23 cellular contexts compared by ENCODE assay signal in the genomic region with DNA sequence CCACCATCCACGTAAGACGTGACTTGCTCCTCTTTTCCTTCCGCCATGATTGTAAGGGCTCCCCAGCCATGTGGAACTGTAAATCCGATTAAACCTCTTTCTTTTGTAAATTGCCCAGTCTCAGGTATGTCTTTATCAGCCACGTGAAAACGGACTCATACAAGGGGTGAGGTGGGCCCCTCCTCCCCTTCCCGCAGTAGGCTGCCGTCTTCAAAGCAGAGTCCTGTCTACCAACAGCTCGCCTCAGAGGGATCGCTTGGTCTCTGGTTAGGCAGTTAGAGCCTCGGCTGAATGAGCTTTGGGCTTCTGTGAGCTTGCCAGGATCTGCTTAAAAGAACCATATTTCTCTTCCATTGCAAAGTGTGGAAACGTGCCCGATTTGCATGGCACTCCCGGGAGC.
DNase-seq lines count a peak whose midpoint lies in the region; ATAC-seq and TF ChIP-seq lines count a peak whose summit lies in the region.
"Had no signal": no experiment of that assay in that cellular context is flagged by ENCODE, and none has a peak within 500 bp of the region (broad histone marks: within the 10 kb centered on the region; RNA-seq: fewer than 3 reads in every experiment).

No MANE protein-coding gene starts in this region.

- H3K4me1 Mint-ChIP-seq in Caco-2 (ENCODE audit: low read depth, unreplicated experiment) (peaks cover 27% of the 10 kb centered on the region), endodermal cell (peaks cover 37% of the 10 kb centered on the region), neural progenitor cell (peaks cover 9% of the 10 kb centered on the region)

- intact Hi-C loops in Caco-2 (cut with micrococcal nuclease; ENCODE audit: unreplicated experiment), result no loop called here
- intact Hi-C loops in Right ventricle myocardium inferior (cut with DNase I), result no loop called here
- intact Hi-C loops in lower leg skin (cut with DNase I; ENCODE audit: low total_unique reads), result no loop called here
- intact Hi-C loops in PC-3 (cut with micrococcal nuclease), result no loop called here

- H3K4me3 ChIP-seq in Caco-2 (ENCODE audit: low read depth, low read length) (no peak overlapping the region), endodermal cell (ENCODE audit: low read length) (no peak overlapping the region), neural progenitor cell (no peak overlapping the region), lower leg skin (ENCODE audit: low read depth, poor library complexity, severe bottlenecking) (no peak overlapping the region), PC-3 (ENCODE audit: low read length) (no peak overlapping the region)

- H2AFZ ChIP-seq in neural progenitor cell (replicated peaks) (no peak overlapping the region), PC-3 (ENCODE audit: low read length) (no peak overlapping the region)

- WGBS in endodermal cell (ENCODE audit: insufficient coverage in 1 of 2, insufficient read length in 1 of 2), 2 experiments, result 83 to 86% methylated on average over 14 of the region's 14 CpGs
- WGBS in lower leg skin, 2 donors, result 86 to 88% methylated on average over 14 of the region's 14 CpGs

- H3K4me3 Mint-ChIP-seq in Caco-2 (ENCODE audit: unreplicated experiment) (no peak overlapping the region), endodermal cell (no peak overlapping the region), neural progenitor cell (no peak overlapping the region)
- H3K4me3 Mint-ChIP-seq: CD8-positive, alpha-beta T cell had no signal

- no peaks in the 10 kb centered on the region for H3K27me3 ChIP-seq in Caco-2 (replicated peaks; ENCODE audit: control insufficient read depth, insufficient read depth, low read length)
- H3K27me3 ChIP-seq in endodermal cell (ENCODE audit: control insufficient read depth, insufficient read depth, low read length, poor library complexity, severe bottlenecking), result no peaks in the 10 kb centered on the region
- no peaks in the 10 kb centered on the region for H3K27me3 ChIP-seq in neural progenitor cell
- no peaks in the 10 kb centered on the region for H3K27me3 ChIP-seq in PC-3 (ENCODE audit: low read length)

- CTCF ChIA-PET in Caco-2 (lab: Charles Lee) (no interaction called here), PC-3 (lab: Charles Lee) (no interaction called here)

- H3K27ac ChIP-seq in endodermal cell (ENCODE audit: low read depth, low read length), result no peak overlapping the region
- no peak overlapping the region for H3K27ac ChIP-seq in neural progenitor cell
- no peak overlapping the region for H3K27ac ChIP-seq in PC-3 (ENCODE audit: low read length)
- H3K27ac ChIP-seq: HL-60 had no signal

- H3K9ac ChIP-seq in endodermal cell (ENCODE audit: extremely low read depth, low read length, poor library complexity, severe bottlenecking) (no peak overlapping the region), neural progenitor cell (no peak overlapping the region), PC-3 (ENCODE audit: low read length) (no peak overlapping the region)

- TF ChIP-seq CTCF in Caco-2 (IDR thresholded peaks at IDR 0.05; ENCODE audit: insufficient read depth in 1 of 2, low read depth in 1 of 2, low read length in 1 of 2, severe bottlenecking in 1 of 2, unreplicated experiment in 1 of 2), result no peak
- TF ChIP-seq CTCF in endodermal cell (conservative IDR thresholded peaks at IDR 0.05), result no peak
- TF ChIP-seq CTCF in neural progenitor cell (IDR thresholded peaks at IDR 0.05), result no peak
- no peak for TF ChIP-seq CTCF in lower leg skin (IDR thresholded peaks at IDR 0.05)
- no peak for TF ChIP-seq CTCF in PC-3 (conservative IDR thresholded peaks at IDR 0.05; ENCODE audit: low read depth, low read length)

- peaks cover 2% of the 10 kb centered on the region; the same call in 1 of the 2 replicates for H3K36me3 ChIP-seq in Caco-2 (ENCODE audit: control insufficient read depth, insufficient read depth, low read length)
- no peaks in the 10 kb centered on the region for H3K36me3 ChIP-seq in endodermal cell (ENCODE audit: control insufficient read depth, insufficient read depth, low read length)
- H3K36me3 ChIP-seq in neural progenitor cell, result no peaks in the 10 kb centered on the region
- H3K36me3 ChIP-seq in PC-3 (ENCODE audit: low read depth, low read length), result no peaks in the 10 kb centered on the region

- H3K79me2 ChIP-seq in neural progenitor cell (ENCODE audit: low read depth) (no peaks in the 10 kb centered on the region), PC-3 (ENCODE audit: low read length) (no peaks in the 10 kb centered on the region)

- no peak for ATAC-seq in Right ventricle myocardium inferior
- ATAC-seq in GM18873 (IDR thresholded peaks at IDR 0.05; ENCODE audit: low FRiP score, unreplicated experiment), result no peak
- no peak for ATAC-seq in PC-3
- ATAC-seq: CD8-positive, alpha-beta T cell; Panc1; SK-N-SH treated with all-trans-retinoic acid at 6 μM for 48 hours had no signal

- no peaks in the 10 kb centered on the region for H4K20me1 ChIP-seq in neural progenitor cell (ENCODE audit: low read depth)
- no peaks in the 10 kb centered on the region for H4K20me1 ChIP-seq in PC-3 (ENCODE audit: low read length)

- H3K9me3 ChIP-seq in Caco-2 (no peaks in the 10 kb centered on the region), endodermal cell (ENCODE audit: control insufficient read depth, low read length) (no peaks in the 10 kb centered on the region), neural progenitor cell (ENCODE audit: low read depth) (no peaks in the 10 kb centered on the region), PC-3 (ENCODE audit: low read length) (no peaks in the 10 kb centered on the region)

- peak overlapping the region; percentile 94 for H3K27ac Mint-ChIP-seq in Caco-2 (ENCODE audit: unreplicated experiment)
- peak overlapping the region; percentile 64 for H3K27ac Mint-ChIP-seq in endodermal cell
- H3K27ac Mint-ChIP-seq in neural progenitor cell, result peak overlapping the region; percentile 44
- H3K27ac Mint-ChIP-seq: CD8-positive, alpha-beta T cell had no signal

- POLR2A ChIA-PET in Caco-2 (lab: Charles Lee), result no interaction called here
- POLR2A ChIA-PET in PC-3 (lab: Charles Lee; ENCODE audit: unreplicated experiment), result no interaction called here

- H3K4me1 ChIP-seq in Caco-2 (peaks cover 47% of the 10 kb centered on the region), endodermal cell (ENCODE audit: control insufficient read depth, insufficient read depth, low read length) (peaks cover 11% of the 10 kb centered on the region), neural progenitor cell (peaks cover 5% of the 10 kb centered on the region), PC-3 (ENCODE audit: insufficient read depth, low read length) (peaks cover 11% of the 10 kb centered on the region; the same call in 1 of the 2 replicates)

- BruUV-seq in Caco-2 (replicated peaks; lab: Mats Ljungman, UMichigan) (no TSS peak), PC-3 (replicated peaks; lab: Mats Ljungman, UMichigan) (no TSS peak)

- DNase-seq in Caco-2 (no peak), NCI-H446 treated with DMSO at 0.1 percent for 48 hours (lab: John Stamatoyannopoulos, UW) (peak; percentile 22), endodermal cell (peak; percentile 63), neural progenitor cell (ENCODE audit: low spot score) (no peak), Right ventricle myocardium inferior (ENCODE audit: missing footprints) (no peak), lower leg skin (ENCODE audit: low spot score in 2 of 2) (no peak), PC-3 (no peak)
- DNase-seq: 8988T; AML-193; C1 segment of cervical spinal cord; CD8-positive, alpha-beta T cell; DMS53; GF-D8; HCEC 1CT; KBM-7; NCI-H1092; NCI-H1436; NCI-H187 treated with DMSO at 0.1 percent for 48 hours; NCI-H2107 had no signal

- no peak for TF ChIP-seq POLR2A in lower leg skin (IDR thresholded peaks at IDR 0.05)

- H3K4me2 ChIP-seq in neural progenitor cell (no peak overlapping the region), PC-3 (ENCODE audit: low read length) (no peak overlapping the region)

- H3K27me3 Mint-ChIP-seq in Caco-2 (ENCODE audit: insufficient read depth, unreplicated experiment) (no peaks in the 10 kb centered on the region), endodermal cell (ENCODE audit: insufficient read depth) (no peaks in the 10 kb centered on the region), neural progenitor cell (ENCODE audit: insufficient read depth, low read depth) (peaks cover 2% of the 10 kb centered on the region)

- H3K36me3 Mint-ChIP-seq in Caco-2 (ENCODE audit: insufficient read depth, unreplicated experiment) (peaks cover 41% of the 10 kb centered on the region), endodermal cell (ENCODE audit: low read depth) (peaks cover 12% of the 10 kb centered on the region), neural progenitor cell (no peaks in the 10 kb centered on the region)

- H3F3A ChIP-seq in neural progenitor cell (ENCODE audit: low read depth) (no peaks in the 10 kb centered on the region), PC-3 (ENCODE audit: low read length, unreplicated experiment) (no peaks in the 10 kb centered on the region)

- H3K9me3 Mint-ChIP-seq in Caco-2 (ENCODE audit: unreplicated experiment), result peaks cover 2% of the 10 kb centered on the region
- peaks cover 7% of the 10 kb centered on the region for H3K9me3 Mint-ChIP-seq in endodermal cell
- peaks cover 1% of the 10 kb centered on the region for H3K9me3 Mint-ChIP-seq in neural progenitor cell
- H3K9me3 Mint-ChIP-seq: CD8-positive, alpha-beta T cell had no signal

- H3K9me2 ChIP-seq in PC-3 (replicated peaks; ENCODE audit: low read length), result no peaks in the 10 kb centered on the region

Comparison
In these comparisons a context has a peak if more than half of its experiments do, and no peak if none do; other contexts are left out.
1. DNase-seq: peak in NCI-H446 treated with DMSO at 0.1 percent for 48 hours (single experiment) and endodermal cell (single experiment); none in Caco-2 (0 of 2), neural progenitor cell (single experiment), Right ventricle myocardium inferior (single experiment), lower leg skin (0 of 2) and PC-3 (single experiment).
2. H3K27ac Mint-ChIP-seq: peak in every context shown above with its lines; median percentile 94 in Caco-2; 64 in endodermal cell; 44 in neural progenitor cell.